1 cellular context compared by ENCODE assay signal in genomic region chr10:129462257-129462795, GRCh38.
TF ChIP-seq lines count a peak whose summit lies in the region.

No MANE protein-coding gene starts in this region.

TF ChIP-seq in HepG2, 621 proteins besides CTCF, POLR2A, EP300 and RAD21 (continued from another document and continues in another):
- no peak for TF ChIP-seq MLXIP (CRISPR knock-in tag; IDR thresholded peaks at IDR 0.05; ENCODE audit: borderline replicate concordance)
- TF ChIP-seq ZBTB49 (CRISPR knock-in tag; IDR thresholded peaks at IDR 0.05; ENCODE audit: borderline replicate concordance): no peak
- TF ChIP-seq ZBTB43 (CRISPR knock-in tag; conservative IDR thresholded peaks at IDR 0.05): 0 out of 2 replicates have a peak, but pooled peaks have one; percentile 24
- no peak for TF ChIP-seq YEATS2 (CRISPR knock-in tag; IDR thresholded peaks at IDR 0.05; ENCODE audit: borderline replicate concordance)
- TF ChIP-seq NFIB (CRISPR knock-in tag; IDR thresholded peaks at IDR 0.05; ENCODE audit: borderline replicate concordance): no peak
- TF ChIP-seq FOSL2 (CRISPR knock-in tag; IDR thresholded peaks at IDR 0.05): peak; percentile 76
- TF ChIP-seq THYN1 (CRISPR knock-in tag; IDR thresholded peaks at IDR 0.05; ENCODE audit: borderline replicate concordance, low read depth): no peak
- no peak for TF ChIP-seq TBL1XR1 (IDR thresholded peaks at IDR 0.05; ENCODE audit: borderline replicate concordance, low read length, partially characterized antibody)
- TF ChIP-seq ZNF891 (CRISPR knock-in tag; IDR thresholded peaks at IDR 0.05): no peak
- TF ChIP-seq ZNF17 (CRISPR knock-in tag; IDR thresholded peaks at IDR 0.05): no peak
- no peak for TF ChIP-seq KLF15 (CRISPR knock-in tag; IDR thresholded peaks at IDR 0.05; ENCODE audit: borderline replicate concordance)
- no peak for TF ChIP-seq MAFK (conservative IDR thresholded peaks at IDR 0.05 in 1 of 2, IDR thresholded peaks at IDR 0.05 in 1 of 2; ENCODE audit: low read length in 2 of 2)
- TF ChIP-seq PRDM10 (CRISPR knock-in tag; IDR thresholded peaks at IDR 0.05; ENCODE audit: low read depth): 0 out of 2 replicates have a peak, but pooled peaks have one; percentile 52
- no peak for TF ChIP-seq ZNF776 (CRISPR knock-in tag; IDR thresholded peaks at IDR 0.05)
- TF ChIP-seq ZNF710 (CRISPR knock-in tag; IDR thresholded peaks at IDR 0.05; ENCODE audit: borderline replicate concordance): peak; percentile 47; the same call in 1 of the 2 replicates
- no peak for TF ChIP-seq DNMT1 (CRISPR knock-in tag; IDR thresholded peaks at IDR 0.05)
- 0 out of 2 replicates have a peak, but pooled peaks have one; percentile 22 for TF ChIP-seq IKZF5 (CRISPR knock-in tag; IDR thresholded peaks at IDR 0.05)
- TF ChIP-seq SRF (IDR thresholded peaks at IDR 0.05; ENCODE audit: low read depth, low read length): peak; percentile 96
- no peak for TF ChIP-seq XRCC5 (optimal IDR thresholded peaks at IDR 0.05; ENCODE audit: low read length)
- no peak for TF ChIP-seq ZNF264 (CRISPR knock-in tag; IDR thresholded peaks at IDR 0.05)
- TF ChIP-seq THAP7 (CRISPR knock-in tag; IDR thresholded peaks at IDR 0.05): no peak
- TF ChIP-seq ZNF780A (CRISPR knock-in tag; IDR thresholded peaks at IDR 0.05): no peak
- no peak for TF ChIP-seq AKNA (CRISPR knock-in tag; IDR thresholded peaks at IDR 0.05; ENCODE audit: borderline replicate concordance)
- peak; percentile 69 for TF ChIP-seq ZMYM2 (CRISPR knock-in tag; IDR thresholded peaks at IDR 0.05)
- TF ChIP-seq ZNF276 (CRISPR knock-in tag; IDR thresholded peaks at IDR 0.05; ENCODE audit: low read depth): no peak
- TF ChIP-seq NCOA5 (CRISPR knock-in tag; IDR thresholded peaks at IDR 0.05): no peak
- TF ChIP-seq MIXL1 (CRISPR knock-in tag; IDR thresholded peaks at IDR 0.05): 0 out of 2 replicates have a peak, but pooled peaks have one; percentile 67
- no peak for TF ChIP-seq RBFOX2 (IDR thresholded peaks at IDR 0.05; ENCODE audit: low read depth, low read length)
- TF ChIP-seq MYC (CRISPR knock-in tag; IDR thresholded peaks at IDR 0.05; ENCODE audit: borderline replicate concordance): no peak
- no peak for TF ChIP-seq MATR3 (CRISPR knock-in tag; IDR thresholded peaks at IDR 0.05)
- no peak for TF ChIP-seq GABPA (IDR thresholded peaks at IDR 0.05; ENCODE audit: low read depth, low read length)
- no peak for TF ChIP-seq GABPA (CRISPR knock-in tag; IDR thresholded peaks at IDR 0.05; ENCODE audit: low read depth)
- TF ChIP-seq POGK (CRISPR knock-in tag; conservative IDR thresholded peaks at IDR 0.05): no peak
